3 cellular contexts compared by ENCODE assay signal in the genomic region with DNA sequence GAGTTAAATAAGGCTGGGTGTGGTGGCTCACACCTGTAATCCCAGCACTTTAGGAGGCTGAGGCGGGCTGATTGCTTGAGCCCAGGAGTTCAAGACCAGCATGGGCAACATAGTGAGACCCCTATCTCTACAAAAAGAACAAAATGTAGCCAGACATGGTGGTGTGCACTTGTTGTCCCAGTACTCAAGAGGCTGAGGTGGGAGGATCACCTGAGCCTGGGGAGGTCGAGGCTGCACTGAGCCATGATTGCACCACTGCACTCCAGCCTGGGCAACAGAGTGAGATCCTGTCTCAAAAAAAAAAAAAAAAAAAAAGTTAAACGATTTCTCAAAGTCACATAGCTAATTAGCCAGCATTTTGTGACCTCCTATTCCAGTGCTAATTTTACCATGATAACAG. TPM values are rescaled to one million over a fixed set of nuclear protein-coding genes. Genes with fewer than 3 reads are reported as not detected.
"Had no signal": no experiment of that assay in that cellular context is flagged by ENCODE, and none has a peak within 500 bp of the region (broad histone marks: within the 10 kb centered on the region; RNA-seq: fewer than 3 reads in every experiment).

No MANE protein-coding gene starts in this region.

RNA-seq across cellular contexts. Expression of a gene that starts 26.4 kb away (rescaled TPM):
- total RNA-seq: HT1080, RPMI7951, SJCRH30 had no signal
